ENCODE assay signal across 16 cellular contexts in the genomic region with DNA sequence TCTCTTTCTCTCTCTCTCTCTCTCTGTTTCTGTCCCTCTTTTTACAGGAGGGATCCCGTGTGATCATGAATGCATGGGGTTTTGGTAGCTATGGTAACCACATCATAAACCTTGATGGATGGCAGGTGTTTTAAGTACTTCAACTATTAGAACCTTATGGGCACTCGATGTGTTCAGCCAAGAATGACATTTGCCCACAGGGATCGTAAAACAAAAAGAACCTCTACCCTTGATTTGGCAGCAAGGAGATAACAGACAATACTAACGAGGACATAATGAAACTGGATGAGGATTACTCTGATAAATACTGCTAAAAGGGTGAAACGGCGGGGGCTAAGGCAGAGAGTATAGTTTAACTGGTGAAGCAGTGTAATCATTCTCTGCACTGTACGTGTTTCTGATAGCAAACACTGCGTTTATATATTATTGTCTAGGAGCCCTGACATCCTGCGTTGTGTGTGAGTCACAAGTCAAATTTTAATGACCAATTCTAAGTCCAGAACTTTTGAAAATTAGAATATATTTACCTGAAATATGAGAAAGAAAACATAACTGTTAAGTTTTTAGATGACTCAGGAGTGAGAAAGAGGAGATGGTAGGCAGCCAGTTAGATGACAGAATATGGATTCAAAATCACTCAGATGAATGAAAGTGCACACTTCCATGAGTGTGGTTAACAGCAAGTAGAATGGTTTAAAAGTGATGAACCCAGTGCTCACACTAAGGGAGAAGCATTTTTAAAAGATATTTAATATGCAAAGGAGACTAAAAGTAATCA.
DNase-seq lines count a peak whose midpoint lies in the region; ATAC-seq and TF ChIP-seq lines count a peak whose summit lies in the region.
"Had no signal": no experiment of that assay in that cellular context is flagged by ENCODE, and none has a peak within 500 bp of the region (broad histone marks: within the 10 kb centered on the region; RNA-seq: fewer than 3 reads in every experiment).

No MANE protein-coding gene starts in this region.

- intact Hi-C loops in cardiac septum (cut with DNase I) = no loop called here

- no peak for TF ChIP-seq CTCF in brain (conservative IDR thresholded peaks at IDR 0.05)

- H3K36me3 Mint-ChIP-seq in brain = no peaks in the 10 kb centered on the region

- DNase-seq in DMS153 (lab: John Stamatoyannopoulos, UW) (peak; percentile 97), NCI-H1105 (lab: John Stamatoyannopoulos, UW) (peak; percentile 99), NCI-H510A (lab: John Stamatoyannopoulos, UW) (peak; percentile 23), SW 1271 (lab: John Stamatoyannopoulos, UW) (no peak), cardiac septum (ENCODE audit: low spot score) (no peak), GM19238 (ENCODE audit: insufficient read length, low spot score) (no peak)
- DNase-seq: activated CD8-positive, alpha-beta T cell treated with anti-CD3 and anti-CD28 coated beads, Interleukin-2, amount 10 ng/mL, durations not matched to agents 7 days and 5 days; aorta; Caco-2; colonic mucosa; nucleus accumbens; sigmoid colon; stimulated activated CD4-positive, alpha-beta T cell treated with anti-CD3 and anti-CD28 coated beads, Interleukin-4, amount 100 ng/mL, for 1 hour had no signal

- peak overlapping the region in 4 of 5 experiments; percentile 1 to 49 (median 26) for H3K27ac Mint-ChIP-seq in brain
- H3K27ac Mint-ChIP-seq: activated CD8-positive, alpha-beta T cell treated with anti-CD3 and anti-CD28 coated beads, Interleukin-2, amount 10 ng/mL, durations not matched to agents 7 days and 5 days; activated T-helper 17 cell treated with anti-CD3 and anti-CD28 coated beads, Interleukin-2, amount 50 U/mL, for 72 hours had no signal

- H3K9me3 Mint-ChIP-seq in brain = no peaks in the 10 kb centered on the region

- peaks cover 35% of the 10 kb centered on the region for H3K4me1 Mint-ChIP-seq in brain
- H3K4me1 Mint-ChIP-seq: activated T-helper 17 cell treated with anti-CD3 and anti-CD28 coated beads, Interleukin-2, amount 50 U/mL, for 72 hours had no signal

- peak overlapping the region in 1 of 5 experiments; percentile 36 for H3K4me3 Mint-ChIP-seq in brain
- H3K4me3 Mint-ChIP-seq: activated CD8-positive, alpha-beta T cell treated with anti-CD3 and anti-CD28 coated beads, Interleukin-2, amount 10 ng/mL, durations not matched to agents 7 days and 5 days; activated T-helper 17 cell treated with anti-CD3 and anti-CD28 coated beads, Interleukin-2, amount 50 U/mL, for 72 hours had no signal

- no peaks in the 10 kb centered on the region for H3K27me3 Mint-ChIP-seq in brain

- ATAC-seq in GM19395 (IDR thresholded peaks at IDR 0.05; ENCODE audit: unreplicated experiment) = no peak
- ATAC-seq: activated CD8-positive, alpha-beta T cell treated with anti-CD3 and anti-CD28 coated beads, Interleukin-2, amount 10 ng/mL, durations not matched to agents 7 days and 5 days; activated T-helper 17 cell treated with anti-CD3 and anti-CD28 coated beads, Interleukin-2, amount 50 U/mL, for 72 hours had no signal

Comparison
In these comparisons a context has a peak if more than half of its experiments do, and no peak if none do; other contexts are left out.
1. DNase-seq: peak in DMS153 (single experiment), NCI-H1105 (single experiment) and NCI-H510A (single experiment); none in SW 1271 (0 of 2), cardiac septum (single experiment) and GM19238 (single experiment).